ENCODE assay signal across 8 cellular contexts in genomic region chr19:18000981-18001836, GRCh38. TPM values are rescaled to one million over a fixed set of nuclear protein-coding genes. Genes with fewer than 3 reads are reported as not detected.
DNase-seq lines count a peak whose midpoint lies in the region; ATAC-seq and TF ChIP-seq lines count a peak whose summit lies in the region.

No MANE protein-coding gene starts in this region.

- ATAC-seq in HG02759 (IDR thresholded peaks at IDR 0.05; ENCODE audit: unreplicated experiment) (peak; percentile 72), left colon (peak; percentile 87), HG02571 (IDR thresholded peaks at IDR 0.05; ENCODE audit: unreplicated experiment) (no peak)

- H3K4me3 ChIP-seq in GM12875 (ENCODE audit: low read depth, low read length) (peak overlapping the region; percentile 52), choroid plexus epithelial cell (ENCODE audit: low read depth, low read length) (peak overlapping the region; percentile 70)

- DNase-seq in NCI-H2196 (lab: John Stamatoyannopoulos, UW; ENCODE audit: unreplicated experiment) (peak; percentile 91), choroid plexus epithelial cell (ENCODE audit: low read depth) (peak; percentile 59), left colon (peak; percentile 95 to 96)
- peak; percentile 77 to 84 for DNase-seq in activated CD4-positive, alpha-beta T cell treated with anti-CD3 and anti-CD28 coated beads for 24 hours (ENCODE audit: low read depth in 2 of 2)
- DNase-seq in stimulated activated CD4-positive, alpha-beta T cell treated with anti-CD3 and anti-CD28 coated beads, Interleukin-2, amount 100 ng/mL, for 24 hours, result peak; percentile 87 to 92

- intact Hi-C loops in left colon (cut with DNase I, micrococcal nuclease), result no loop called here

- TF ChIP-seq CTCF in GM12875 (IDR thresholded peaks at IDR 0.05; ENCODE audit: borderline replicate concordance, insufficient read depth, low read depth, low read length), result no peak
- no peak for TF ChIP-seq CTCF in choroid plexus epithelial cell (conservative IDR thresholded peaks at IDR 0.05; ENCODE audit: low read depth, low read length)

RNA-seq across cellular contexts. Expression of gene ARRDC2, which starts 6.8 kb away (rescaled TPM):
- total RNA-seq in left colon, result 10 to 100 TPM; 21.0 to 27.7 TPM

RNA-seq across cellular contexts. Expression of gene KCNN1, which starts 34.3 kb away (rescaled TPM):
- under 1 TPM in 1 of 2 donors, not detected in 1; 0.14 TPM for total RNA-seq in left colon
